In genomic region chr11:36292311-36292722, GRCh38 we compare ENCODE assay signal across 8 cellular contexts. TPM values are rescaled to one million over a fixed set of nuclear protein-coding genes. Genes with fewer than 3 reads are reported as not detected.
DNase-seq lines count a peak whose midpoint lies in the region; ATAC-seq and TF ChIP-seq lines count a peak whose summit lies in the region.

No MANE protein-coding gene starts in this region.

- no peak overlapping the region for H3K4me2 ChIP-seq in OCI-LY1 (ENCODE audit: low read length)

- no peaks in the 10 kb centered on the region for H3K79me2 ChIP-seq in OCI-LY1 (ENCODE audit: insufficient read depth, low read length)

- ATAC-seq in HG03159 (IDR thresholded peaks at IDR 0.05; ENCODE audit: unreplicated experiment), result peak; percentile 29
- ATAC-seq in mucosa of descending colon, result peak; percentile 40
- no peak for ATAC-seq in HG02588 (IDR thresholded peaks at IDR 0.05; ENCODE audit: unreplicated experiment)

- H3F3A ChIP-seq in OCI-LY1 (ENCODE audit: insufficient read depth, low read length), result no peaks in the 10 kb centered on the region

- peak; percentile 33 for DNase-seq in A172 (ENCODE audit: low spot score)
- DNase-seq in ELF-1 (ENCODE audit: low read depth, low spot score), result peak; percentile 54
- no peak for DNase-seq in coronary artery (ENCODE audit: low spot score)
- peak in 1 of 3 donors; percentile 40 for DNase-seq in mucosa of descending colon
- DNase-seq in HK-2 (ENCODE audit: unreplicated experiment), result no peak

- H3K4me1 ChIP-seq in OCI-LY1 (ENCODE audit: insufficient read depth, low read length, severe bottlenecking), result peaks cover 18% of the 10 kb centered on the region
- peaks cover 14% of the 10 kb centered on the region for H3K4me1 ChIP-seq in mucosa of descending colon (ENCODE audit: low read depth)

- H3K9me2 ChIP-seq in OCI-LY1 (ENCODE audit: low read depth, low read length), result no peaks in the 10 kb centered on the region

- no peak overlapping the region for H3K4me3 ChIP-seq in OCI-LY1 (ENCODE audit: low read depth, low read length, poor library complexity, severe bottlenecking)
- no peak overlapping the region for H3K4me3 ChIP-seq in coronary artery
- no peak overlapping the region for H3K4me3 ChIP-seq in mucosa of descending colon

- H3K9me3 ChIP-seq in OCI-LY1 (ENCODE audit: low read length) (no peaks in the 10 kb centered on the region), mucosa of descending colon (no peaks in the 10 kb centered on the region)

- H3K9ac ChIP-seq in OCI-LY1 (ENCODE audit: low read length), result no peak overlapping the region

- no peaks in the 10 kb centered on the region for H4K20me1 ChIP-seq in OCI-LY1 (ENCODE audit: insufficient read depth, low read length)

- H3K36me3 ChIP-seq in OCI-LY1 (ENCODE audit: insufficient read depth, low read length) (no peaks in the 10 kb centered on the region), mucosa of descending colon (ENCODE audit: low read depth) (no peaks in the 10 kb centered on the region)

- H3K27ac ChIP-seq in OCI-LY1 (ENCODE audit: low read depth, low read length, poor library complexity, severe bottlenecking) (no peak overlapping the region), coronary artery (no peak overlapping the region)

- H2AFZ ChIP-seq in OCI-LY1 (ENCODE audit: low read length), result no peak overlapping the region

- no peaks in the 10 kb centered on the region for H3K27me3 ChIP-seq in OCI-LY1 (ENCODE audit: insufficient read depth, low read length)

- TF ChIP-seq CTCF in OCI-LY1 (IDR thresholded peaks at IDR 0.05; ENCODE audit: low read length) (peak; percentile 71), coronary artery (IDR thresholded peaks at IDR 0.05) (peak; percentile 16), mucosa of descending colon (IDR thresholded peaks at IDR 0.05) (peak; percentile 22)

- intact Hi-C loops in mucosa of descending colon (cut with DNase I, micrococcal nuclease), result loop anchor here in 1 of 2 donors (10.0 kb wide), 1 partner anchor 182 kb away; no protein-coding TSS in a partner anchor

RNA-seq across cellular contexts. Expression of gene COMMD9, which starts 3.1 kb away (rescaled TPM):
- total RNA-seq in A172 (2014; rRNA removed; shearing (Covaris generic)), result 121 TPM in 2 replicates
- total RNA-seq in mucosa of descending colon, result 10 to 100 TPM; 35.4 to 64.0 (median 40.8) TPM

RNA-seq across cellular contexts. Expression of gene PRR5L, which starts 3.8 kb away (rescaled TPM):
- 2.5 and 5.3 TPM in 2 replicates for total RNA-seq in A172 (2014; rRNA removed; shearing (Covaris generic))
- total RNA-seq in mucosa of descending colon, result 100 to 1,000 TPM; 138 to 250 (median 203) TPM

Comparison
In these comparisons a context has a peak if more than half of its experiments do, and no peak if none do; other contexts are left out.
1. DNase-seq: peak in A172 (single experiment) and ELF-1 (single experiment); none in coronary artery (single experiment) and HK-2 (single experiment).
2. CTCF ChIP-seq: peak in every context shown above with its lines; median percentile 71 in OCI-LY1; 22 in mucosa of descending colon; 16 in coronary artery.
3. RNA of gene PRR5L, which starts 3.8 kb away (total RNA-seq): 138 to 250 TPM in mucosa of descending colon; 2.5 to 5.3 TPM in A172; every median in the first group is over 10 times any median in the second.